In genomic region chr5:154642499-154643245, GRCh38 we compare ENCODE assay signal across 8 cellular contexts.
DNase-seq lines count a peak whose midpoint lies in the region; ATAC-seq and TF ChIP-seq lines count a peak whose summit lies in the region.

No MANE protein-coding gene starts in this region.

- 37% methylated on average over 12 of the region's 12 CpGs for WGBS in right cardiac atrium

- H3K9me3 Mint-ChIP-seq in CD8-positive, alpha-beta T cell: peaks cover 11% of the 10 kb centered on the region

- intact Hi-C loops in right cardiac atrium (cut with DNase I): no loop called here
- intact Hi-C loops in CD8-positive, alpha-beta T cell (cut with DNase I, micrococcal nuclease): loop anchor here (2.0 to 10.0 kb wide), 2 partner anchors 168 to 176 kb away; partner anchors contain the start of gene HAND1 (in 1 of the 2)

- H3K27ac ChIP-seq in right cardiac atrium (ENCODE audit: low read length): no peak overlapping the region
- H3K27ac ChIP-seq in CD8-positive, alpha-beta T cell (ENCODE audit: low read depth, low read length): no peak overlapping the region

- TF ChIP-seq CTCF in CD8-positive, alpha-beta T cell (IDR thresholded peaks at IDR 0.05): no peak

- H3K27me3 ChIP-seq in H7 (ENCODE audit: control insufficient read depth, insufficient read depth, low read length) (peaks cover 9% of the 10 kb centered on the region), right cardiac atrium (ENCODE audit: control insufficient read depth, insufficient read depth) (no peaks in the 10 kb centered on the region)
- no peaks in the 10 kb centered on the region for H3K27me3 ChIP-seq in CD8-positive, alpha-beta T cell (ENCODE audit: insufficient read depth, low read length)

- H3K4me3 ChIP-seq in H7 (ENCODE audit: insufficient read depth, low read depth, low read length) (no peak overlapping the region), right cardiac atrium (ENCODE audit: low read length) (no peak overlapping the region)
- H3K4me3 ChIP-seq in CD8-positive, alpha-beta T cell (ENCODE audit: low read depth, low read length): no peak overlapping the region

- no peaks in the 10 kb centered on the region for H3K4me1 ChIP-seq in right cardiac atrium (ENCODE audit: control insufficient read depth, insufficient read depth, low read length)
- peaks cover 3% of the 10 kb centered on the region for H3K4me1 ChIP-seq in CD8-positive, alpha-beta T cell (ENCODE audit: insufficient read depth, low read length)

- no peak overlapping the region for H3K27ac Mint-ChIP-seq in CD8-positive, alpha-beta T cell

- CTCF ChIA-PET in CD8-positive, alpha-beta T cell (lab: Charles Lee): no interaction called here

- POLR2A ChIA-PET in CD8-positive, alpha-beta T cell (lab: Charles Lee): no interaction called here

- no peak overlapping the region for H3K4me3 Mint-ChIP-seq in CD8-positive, alpha-beta T cell

- peaks cover 3% of the 10 kb centered on the region for H3K36me3 Mint-ChIP-seq in CD8-positive, alpha-beta T cell

- peaks cover 12% of the 10 kb centered on the region for H3K4me1 Mint-ChIP-seq in CD8-positive, alpha-beta T cell (ENCODE audit: low read depth)

- ATAC-seq in right cardiac atrium: peak; percentile 66 to 91
- no peak for ATAC-seq in HG02642 (IDR thresholded peaks at IDR 0.05; ENCODE audit: poor library complexity, unreplicated experiment)
- no peak for ATAC-seq in HG02610 (IDR thresholded peaks at IDR 0.05; ENCODE audit: unreplicated experiment)
- no peak for ATAC-seq in GM18519 (IDR thresholded peaks at IDR 0.05; ENCODE audit: low FRiP score, unreplicated experiment)
- ATAC-seq in CD8-positive, alpha-beta T cell: no peak

- no peaks in the 10 kb centered on the region for H3K27me3 Mint-ChIP-seq in CD8-positive, alpha-beta T cell (ENCODE audit: low read depth)

- DNase-seq in AG08396 (ENCODE audit: low spot score) (peak; percentile 46), H7 (peak; percentile 45), SW480 (ENCODE audit: low spot score) (peak; percentile 60), right cardiac atrium (no peak)
- DNase-seq in CD8-positive, alpha-beta T cell: no peak

- H3K9me3 ChIP-seq in right cardiac atrium (ENCODE audit: control insufficient read depth, low read length): no peaks in the 10 kb centered on the region
- no peaks in the 10 kb centered on the region for H3K9me3 ChIP-seq in CD8-positive, alpha-beta T cell (ENCODE audit: low read length)

- no peaks in the 10 kb centered on the region for H3K36me3 ChIP-seq in H7 (replicated peaks; ENCODE audit: control insufficient read depth, insufficient read depth, low read length)
- no peaks in the 10 kb centered on the region for H3K36me3 ChIP-seq in CD8-positive, alpha-beta T cell (ENCODE audit: insufficient read depth, low read length)

Comparison
In these comparisons a context has a peak if more than half of its experiments do, and no peak if none do; other contexts are left out.
1. DNase-seq: peak in AG08396 (single experiment), H7 (single experiment) and SW480 (single experiment); none in right cardiac atrium (0 of 3) and CD8-positive, alpha-beta T cell (0 of 7).
2. ATAC-seq: peak in right cardiac atrium (2 of 2); none in HG02642 (single experiment), HG02610 (single experiment), GM18519 (single experiment) and CD8-positive, alpha-beta T cell (single experiment).
3. intact Hi-C loops: an anchor here in CD8-positive, alpha-beta T cell (2.0 to 10.0 kb wide); none called in right cardiac atrium.